26 cellular contexts compared by ENCODE assay signal in the genomic region with DNA sequence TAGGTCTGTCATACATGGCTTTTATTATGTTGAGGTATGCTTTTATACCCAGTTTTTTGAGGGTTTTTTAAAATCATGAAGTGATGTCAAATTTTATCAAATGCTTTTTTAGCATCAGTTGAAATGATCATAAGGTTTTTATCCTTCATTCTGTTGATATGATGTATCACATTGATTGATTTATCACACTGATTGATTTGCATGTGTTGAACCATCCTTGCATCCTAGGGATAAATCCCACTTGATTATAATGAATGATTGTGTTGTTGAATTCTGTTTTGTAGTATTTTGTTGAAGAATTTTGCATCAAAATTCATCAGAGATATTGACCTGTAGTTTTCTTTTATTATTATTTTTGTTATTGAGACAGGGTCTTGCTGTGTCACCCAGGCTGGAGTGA.
DNase-seq lines count a peak whose midpoint lies in the region; ATAC-seq, FAIRE-seq and TF ChIP-seq lines count a peak whose summit lies in the region.
"Had no signal": no experiment of that assay in that cellular context is flagged by ENCODE, and none has a peak within 500 bp of the region (broad histone marks: within the 10 kb centered on the region; RNA-seq: fewer than 3 reads in every experiment).

No MANE protein-coding gene starts in this region.

- no peak overlapping the region for H2BK15ac ChIP-seq in IMR-90 (ENCODE audit: low read depth, low read length)

- H3K79me1 ChIP-seq in IMR-90 (ENCODE audit: low read depth in 1 of 2, low read length in 2 of 2) = peaks cover 17 to 50% of the 10 kb centered on the region in 2 experiments

- ATAC-seq in IMR-90 (ENCODE audit: low read depth) (no peak), K562 (no peak)
- ATAC-seq: GM12878 had no signal

- no peak overlapping the region for H3K4me3 Mint-ChIP-seq in dendritic cell treated with granulocyte-macrophage colony-stimulating factor and Interleukin-4, amounts not matched to agents 40 ng/mL and 50 ng/mL, for 4 days
- H3K4me3 Mint-ChIP-seq: CD14-positive monocyte; CD4-positive, alpha-beta memory T cell; CD4-positive, CD25-positive, alpha-beta regulatory T cell; CD8-positive, alpha-beta memory T cell had no signal

- no peak overlapping the region for H3K56ac ChIP-seq in IMR-90 (ENCODE audit: extremely low read depth, insufficient read depth, low read length)

- no peaks in the 10 kb centered on the region for H3K36me3 ChIP-seq in IMR-90 (ENCODE audit: control insufficient read depth, insufficient read depth, low read length)
- peaks cover 19% of the 10 kb centered on the region; the same call in 2 of the 3 replicates for H3K36me3 ChIP-seq in K562 (ENCODE audit: control insufficient read depth, insufficient read depth, low read length)
- H3K36me3 ChIP-seq: BE2C had no signal

- TF ChIP-seq POLR2A in IMR-90 (IDR thresholded peaks at IDR 0.05; ENCODE audit: low read depth, low read length) = no peak
- no peak for TF ChIP-seq POLR2A in K562 (conservative IDR thresholded peaks at IDR 0.05)

- H4K8ac ChIP-seq in IMR-90 (ENCODE audit: low read depth in 2 of 2, low read length in 2 of 2) = no peak overlapping the region

- H3K4me2 ChIP-seq in IMR-90 (ENCODE audit: low read depth, low read length) (no peak overlapping the region), K562 (ENCODE audit: insufficient read depth, low read length) (no peak overlapping the region)
- H3K4me2 ChIP-seq: BLaER1 had no signal

- H2AK9ac ChIP-seq in IMR-90 (replicated peaks; ENCODE audit: low read depth, low read length, poor library complexity) = no peak overlapping the region

- CTCF ChIA-PET in IMR-90 (lab: Yijun Ruan, JAX) (no interaction called here), K562 (lab: Yijun Ruan, JAX; ENCODE audit: low intra/inter-chr PET ratio) (no interaction called here)

- H3K9me3 ChIP-seq in IMR-90 (ENCODE audit: control insufficient read depth, insufficient read depth, low read length) (no peaks in the 10 kb centered on the region), K562 (replicated peaks; ENCODE audit: control insufficient read depth, insufficient read depth, low read depth, low read length) (no peaks in the 10 kb centered on the region)
- H3K9me3 ChIP-seq: BE2C had no signal

- POLR2A ChIA-PET in IMR-90 (lab: Charles Lee; ENCODE audit: unreplicated experiment) (no interaction called here), K562 (lab: Yijun Ruan, JAX) (no interaction called here)

- no peak for TF ChIP-seq CTCF in IMR-90 (conservative IDR thresholded peaks at IDR 0.05; ENCODE audit: low read depth, low read length)
- no peak for TF ChIP-seq CTCF in K562 (IDR thresholded peaks at IDR 0.05 in 2 of 3, conservative IDR thresholded peaks at IDR 0.05 in 1 of 3; ENCODE audit: insufficient read depth in 2 of 3, low read depth in 1 of 3, low read length in 3 of 3)

- H3K4me1 Mint-ChIP-seq in dendritic cell treated with granulocyte-macrophage colony-stimulating factor and Interleukin-4, amounts not matched to agents 40 ng/mL and 50 ng/mL, for 4 days (ENCODE audit: low read depth) = peaks cover 77% of the 10 kb centered on the region

- no peak overlapping the region for H3K4ac ChIP-seq in IMR-90 (ENCODE audit: low read depth, low read length)

- H2BK120ac ChIP-seq in IMR-90 (ENCODE audit: low read depth, low read length) = no peak overlapping the region

- no peak overlapping the region for H2AFZ ChIP-seq in IMR-90 (replicated peaks; ENCODE audit: low read length, poor library complexity)
- H2AFZ ChIP-seq in K562 (ENCODE audit: low read depth, low read length) = no peak overlapping the region

- in situ Hi-C loops in IMR-90 (cut with MboI; ENCODE audit: low sequenced_read_pairs) (no loop called here), K562 (cut with MboI) (no loop called here)

- peaks cover 18% of the 10 kb centered on the region for H3K9me1 ChIP-seq in IMR-90 (ENCODE audit: insufficient read depth, low read length)
- no peaks in the 10 kb centered on the region for H3K9me1 ChIP-seq in K562 (ENCODE audit: control insufficient read depth, insufficient read depth, low read length)

- H2BK5ac ChIP-seq in IMR-90 (ENCODE audit: low read depth, low read length, poor library complexity, severe bottlenecking) = peak overlapping the region; percentile 4

- no peak for TF ChIP-seq RAD21 in IMR-90 (IDR thresholded peaks at IDR 0.05; ENCODE audit: low read length)
- TF ChIP-seq RAD21 in K562 (CRISPR knock-in tag; conservative IDR thresholded peaks at IDR 0.05 in 1 of 2, IDR thresholded peaks at IDR 0.05 in 1 of 2) = no peak

- intact Hi-C loops in IMR-90 (cut with micrococcal nuclease) = no loop called here
- intact Hi-C loops in K562 (cut with micrococcal nuclease) = loop anchor here (10.0 kb wide), 1 partner anchor 122 kb away; no protein-coding TSS in a partner anchor
- intact Hi-C loops in dendritic cell treated with granulocyte-macrophage colony-stimulating factor and Interleukin-4, amounts not matched to agents 40 ng/mL and 50 ng/mL, for 4 days (cut with micrococcal nuclease) = no loop called here

- H3K36me3 Mint-ChIP-seq in dendritic cell treated with granulocyte-macrophage colony-stimulating factor and Interleukin-4, amounts not matched to agents 40 ng/mL and 50 ng/mL, for 4 days (ENCODE audit: low read depth) = peaks cover 86% of the 10 kb centered on the region
- H3K36me3 Mint-ChIP-seq: CD4-positive, alpha-beta memory T cell; CD4-positive, CD25-positive, alpha-beta regulatory T cell; CD8-positive, alpha-beta memory T cell had no signal

- DNase-seq in IMR-90 = no peak
- DNase-seq in K562 (ENCODE audit: extremely low read depth in 1 of 4, low spot score in 3 of 4) = no peak
- no peak for DNase-seq in foreskin melanocyte
- DNase-seq in UCSD-AML1 (lab: John Stamatoyannopoulos, UW; ENCODE audit: unreplicated experiment) = no peak
- DNase-seq: 8988T; ACHN; BE2C; C1 segment of cervical spinal cord; CD4-positive, alpha-beta memory T cell; CD4-positive, CD25-positive, alpha-beta regulatory T cell; CD8-positive, alpha-beta memory T cell; COR-L47; DMS 273 treated with DMSO at 0.1 percent for 48 hours; DMS153; DMS53; DMS79; DND-41; EL; GDM1 had no signal

- peak overlapping the region; percentile 62 for H3K27ac Mint-ChIP-seq in dendritic cell treated with granulocyte-macrophage colony-stimulating factor and Interleukin-4, amounts not matched to agents 40 ng/mL and 50 ng/mL, for 4 days
- H3K27ac Mint-ChIP-seq: CD4-positive, CD25-positive, alpha-beta regulatory T cell; CD8-positive, alpha-beta memory T cell had no signal

- dilution Hi-C loops in IMR-90 (cut with HindIII; ENCODE audit: low sequenced_read_pairs, unreplicated experiment) = no loop called here

- no peak overlapping the region for H2BK20ac ChIP-seq in IMR-90 (ENCODE audit: low read depth, low read length)

- H4K20me1 ChIP-seq in IMR-90 (ENCODE audit: insufficient read depth, low read length) = peaks cover 25% of the 10 kb centered on the region; the same call in 1 of the 2 replicates
- H4K20me1 ChIP-seq in K562 (replicated peaks; ENCODE audit: control insufficient read depth, insufficient read depth, low read length) = 0 out of 2 replicates have a peak, but pooled peaks cover 6% of the 10 kb centered on the region

- H2AK5ac ChIP-seq in IMR-90 (ENCODE audit: low read depth, low read length) = no peak overlapping the region

- H3K23ac ChIP-seq in IMR-90 (ENCODE audit: low read depth, low read length) = no peak overlapping the region

- no peak overlapping the region for H3K18ac ChIP-seq in IMR-90 (ENCODE audit: low read depth, low read length)

- H3K9ac ChIP-seq in IMR-90 (ENCODE audit: low read depth, low read length) (no peak overlapping the region), K562 (ENCODE audit: insufficient read depth in 1 of 2, low read depth in 2 of 2, low read length in 2 of 2) (no peak overlapping the region)
- H3K9ac ChIP-seq: BLaER1 had no signal

- H3K27me3 ChIP-seq in IMR-90 (ENCODE audit: control insufficient read depth, insufficient read depth, low read length) (no peaks in the 10 kb centered on the region), K562 (ENCODE audit: control insufficient read depth in 2 of 2, insufficient read depth in 2 of 2, low read length in 2 of 2) (no peaks in the 10 kb centered on the region)
- H3K27me3 ChIP-seq: BE2C, BLaER1 had no signal

- no peaks in the 10 kb centered on the region for H3K9me3 Mint-ChIP-seq in dendritic cell treated with granulocyte-macrophage colony-stimulating factor and Interleukin-4, amounts not matched to agents 40 ng/mL and 50 ng/mL, for 4 days
- H3K9me3 Mint-ChIP-seq: CD4-positive, alpha-beta memory T cell; CD8-positive, alpha-beta memory T cell had no signal

- no peak for FAIRE-seq in K562 (lab: Jason Lieb, UNC)
- FAIRE-seq: A204.1, GM12878, GM12892, GM18507 had no signal

- H4K5ac ChIP-seq in IMR-90 (ENCODE audit: low read depth, low read length) = no peak overlapping the region

- no peak overlapping the region for H3K4me3 ChIP-seq in IMR-90 (ENCODE audit: insufficient read depth, low read depth, low read length)
- no peak overlapping the region for H3K4me3 ChIP-seq in K562
- H3K4me3 ChIP-seq: BLaER1, GM12878 had no signal

- no peaks in the 10 kb centered on the region for H3K27me3 Mint-ChIP-seq in dendritic cell treated with granulocyte-macrophage colony-stimulating factor and Interleukin-4, amounts not matched to agents 40 ng/mL and 50 ng/mL, for 4 days
- H3K27me3 Mint-ChIP-seq: CD4-positive, alpha-beta memory T cell; CD4-positive, CD25-positive, alpha-beta regulatory T cell; CD8-positive, alpha-beta memory T cell had no signal

- no peak overlapping the region for H4K91ac ChIP-seq in IMR-90 (ENCODE audit: insufficient read depth, low read depth, low read length)

- no peak for TF ChIP-seq EP300 in K562 (IDR thresholded peaks at IDR 0.05; ENCODE audit: low read length)

- H3K4me1 ChIP-seq in IMR-90 (ENCODE audit: control insufficient read depth, insufficient read depth, low read length) (peaks cover 5% of the 10 kb centered on the region), K562 (replicated peaks in 1 of 2; ENCODE audit: control insufficient read depth in 2 of 2, insufficient read depth in 2 of 2, low read length in 2 of 2) (peaks cover 2 to 4% of the 10 kb centered on the region in 2 experiments; a peak in 4 of 5 replicates)
- H3K4me1 ChIP-seq: BE2C had no signal

- H3K79me2 ChIP-seq in K562 (ENCODE audit: control insufficient read depth, insufficient read depth, low read length) = peaks cover 86% of the 10 kb centered on the region

- no TSS peak for BruUV-seq in IMR-90 (replicated peaks; lab: Mats Ljungman, UMichigan)
- BruUV-seq in K562 (replicated peaks; lab: Mats Ljungman, UMichigan) = no TSS peak

- H3K14ac ChIP-seq in IMR-90 (replicated peaks; ENCODE audit: low read depth, low read length) = no peak overlapping the region

- H3K27ac ChIP-seq in IMR-90 (ENCODE audit: insufficient read depth, low read length) = no peak overlapping the region
- no peak overlapping the region for H3K27ac ChIP-seq in K562 (ENCODE audit: extremely low read depth, low read depth, low read length)
- H3K27ac ChIP-seq: BLaER1 had no signal

TF ChIP-seq in IMR-90, 13 proteins besides CTCF, POLR2A, EP300 and RAD21 (continues in another document):
- TF ChIP-seq FOS (IDR thresholded peaks at IDR 0.05; ENCODE audit: low read depth, low read length) = no peak

TF ChIP-seq in K562, 482 proteins besides CTCF, POLR2A, EP300 and RAD21 (continues in another document):
- peak; percentile 90 for TF ChIP-seq ZNF324 (CRISPR knock-in tag; IDR thresholded peaks at IDR 0.05)
- TF ChIP-seq ZNF282 (CRISPR knock-in tag; IDR thresholded peaks at IDR 0.05) = no peak
- TF ChIP-seq MEIS2 (IDR thresholded peaks at IDR 0.05; ENCODE audit: partially characterized antibody) = peak; percentile 40
- no peak for TF ChIP-seq ARNT (IDR thresholded peaks at IDR 0.05)
